1 cellular context compared by ENCODE assay signal in genomic region chr6:5159162-5159561, GRCh38.
TF ChIP-seq lines count a peak whose summit lies in the region.

No MANE protein-coding gene starts in this region.

TF ChIP-seq in GM23338, 12 proteins besides CTCF, POLR2A, EP300 and RAD21 (continued from another document):
- TF ChIP-seq, protein P1, sequence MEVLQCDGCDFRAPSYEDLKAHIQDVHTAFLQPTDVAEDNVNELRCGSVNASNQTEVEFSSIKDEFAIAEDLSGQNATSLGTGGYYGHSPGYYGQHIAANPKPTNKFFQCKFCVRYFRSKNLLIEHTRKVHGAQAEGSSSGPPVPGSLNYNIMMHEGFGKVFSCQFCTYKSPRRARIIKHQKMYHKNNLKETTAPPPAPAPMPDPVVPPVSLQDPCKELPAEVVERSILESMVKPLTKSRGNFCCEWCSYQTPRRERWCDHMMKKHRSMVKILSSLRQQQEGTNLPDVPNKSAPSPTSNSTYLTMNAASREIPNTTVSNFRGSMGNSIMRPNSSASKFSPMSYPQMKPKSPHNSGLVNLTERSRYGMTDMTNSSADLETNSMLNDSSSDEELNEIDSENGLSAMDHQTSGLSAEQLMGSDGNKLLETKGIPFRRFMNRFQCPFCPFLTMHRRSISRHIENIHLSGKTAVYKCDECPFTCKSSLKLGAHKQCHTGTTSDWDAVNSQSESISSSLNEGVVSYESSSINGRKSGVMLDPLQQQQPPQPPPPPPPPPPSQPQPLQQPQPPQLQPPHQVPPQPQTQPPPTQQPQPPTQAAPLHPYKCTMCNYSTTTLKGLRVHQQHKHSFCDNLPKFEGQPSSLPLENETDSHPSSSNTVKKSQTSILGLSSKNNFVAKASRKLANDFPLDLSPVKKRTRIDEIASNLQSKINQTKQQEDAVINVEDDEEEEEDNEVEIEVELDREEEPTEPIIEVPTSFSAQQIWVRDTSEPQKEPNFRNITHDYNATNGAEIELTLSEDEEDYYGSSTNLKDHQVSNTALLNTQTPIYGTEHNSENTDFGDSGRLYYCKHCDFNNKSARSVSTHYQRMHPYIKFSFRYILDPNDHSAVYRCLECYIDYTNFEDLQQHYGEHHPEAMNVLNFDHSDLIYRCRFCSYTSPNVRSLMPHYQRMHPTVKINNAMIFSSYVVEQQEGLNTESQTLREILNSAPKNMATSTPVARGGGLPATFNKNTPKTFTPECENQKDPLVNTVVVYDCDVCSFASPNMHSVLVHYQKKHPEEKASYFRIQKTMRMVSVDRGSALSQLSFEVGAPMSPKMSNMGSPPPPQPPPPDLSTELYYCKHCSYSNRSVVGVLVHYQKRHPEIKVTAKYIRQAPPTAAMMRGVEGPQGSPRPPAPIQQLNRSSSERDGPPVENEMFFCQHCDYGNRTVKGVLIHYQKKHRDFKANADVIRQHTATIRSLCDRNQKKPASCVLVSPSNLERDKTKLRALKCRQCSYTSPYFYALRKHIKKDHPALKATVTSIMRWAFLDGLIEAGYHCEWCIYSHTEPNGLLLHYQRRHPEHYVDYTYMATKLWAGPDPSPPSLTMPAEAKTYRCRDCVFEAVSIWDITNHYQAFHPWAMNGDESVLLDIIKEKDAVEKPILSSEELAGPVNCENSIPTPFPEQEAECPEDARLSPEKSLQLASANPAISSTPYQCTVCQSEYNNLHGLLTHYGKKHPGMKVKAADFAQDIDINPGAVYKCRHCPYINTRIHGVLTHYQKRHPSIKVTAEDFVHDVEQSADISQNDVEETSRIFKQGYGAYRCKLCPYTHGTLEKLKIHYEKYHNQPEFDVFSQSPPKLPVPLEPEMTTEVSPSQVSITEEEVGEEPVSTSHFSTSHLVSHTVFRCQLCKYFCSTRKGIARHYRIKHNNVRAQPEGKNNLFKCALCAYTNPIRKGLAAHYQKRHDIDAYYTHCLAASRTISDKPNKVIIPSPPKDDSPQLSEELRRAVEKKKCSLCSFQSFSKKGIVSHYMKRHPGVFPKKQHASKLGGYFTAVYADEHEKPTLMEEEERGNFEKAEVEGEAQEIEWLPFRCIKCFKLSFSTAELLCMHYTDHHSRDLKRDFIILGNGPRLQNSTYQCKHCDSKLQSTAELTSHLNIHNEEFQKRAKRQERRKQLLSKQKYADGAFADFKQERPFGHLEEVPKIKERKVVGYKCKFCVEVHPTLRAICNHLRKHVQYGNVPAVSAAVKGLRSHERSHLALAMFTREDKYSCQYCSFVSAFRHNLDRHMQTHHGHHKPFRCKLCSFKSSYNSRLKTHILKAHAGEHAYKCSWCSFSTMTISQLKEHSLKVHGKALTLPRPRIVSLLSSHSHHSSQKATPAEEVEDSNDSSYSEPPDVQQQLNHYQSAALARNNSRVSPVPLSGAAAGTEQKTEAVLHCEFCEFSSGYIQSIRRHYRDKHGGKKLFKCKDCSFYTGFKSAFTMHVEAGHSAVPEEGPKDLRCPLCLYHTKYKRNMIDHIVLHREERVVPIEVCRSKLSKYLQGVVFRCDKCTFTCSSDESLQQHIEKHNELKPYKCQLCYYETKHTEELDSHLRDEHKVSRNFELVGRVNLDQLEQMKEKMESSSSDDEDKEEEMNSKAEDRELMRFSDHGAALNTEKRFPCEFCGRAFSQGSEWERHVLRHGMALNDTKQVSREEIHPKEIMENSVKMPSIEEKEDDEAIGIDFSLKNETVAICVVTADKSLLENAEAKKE (CRISPR knock-in tag; IDR thresholded peaks at IDR 0.05) = no peak
